In the genomic region with DNA sequence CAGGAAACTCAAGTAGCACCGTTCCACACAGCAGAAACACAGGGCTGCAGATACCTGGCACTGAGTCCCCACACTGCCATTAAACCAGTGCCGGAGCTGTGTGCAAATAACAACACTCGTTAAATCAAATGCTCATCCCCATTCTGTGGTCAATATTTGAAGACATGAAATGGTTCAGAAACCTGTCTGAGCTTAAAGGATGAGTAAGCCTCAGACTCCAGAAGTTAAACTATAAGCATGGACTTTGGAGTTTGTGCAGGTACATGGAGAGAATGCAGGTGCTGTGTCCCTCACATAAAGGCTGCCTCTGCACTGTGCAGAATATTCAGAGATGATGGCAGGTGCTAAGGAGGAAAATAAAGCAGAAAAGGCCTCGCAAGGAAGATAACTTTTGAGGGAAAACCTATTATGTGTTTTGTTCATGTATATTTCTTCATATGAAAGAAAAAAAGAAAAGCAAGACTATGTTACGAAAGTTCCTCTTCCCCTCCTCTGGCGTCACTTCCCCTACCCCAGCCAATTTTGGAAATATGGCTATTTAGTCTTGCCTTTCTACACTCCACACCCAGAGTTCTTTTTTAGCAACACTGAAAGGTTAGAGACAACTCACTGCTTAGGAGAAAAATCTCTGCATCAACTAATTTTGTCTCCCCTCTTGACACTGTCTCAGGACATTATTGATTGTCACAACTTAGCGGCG, we compare ENCODE assay signal across 1 cellular context.
TF ChIP-seq lines count a peak whose summit lies in the region.

No MANE protein-coding gene starts in this region.

TF ChIP-seq in HepG2, 621 proteins besides CTCF, POLR2A, EP300 and RAD21 (continued from another document):
- TF ChIP-seq, protein P1, sequence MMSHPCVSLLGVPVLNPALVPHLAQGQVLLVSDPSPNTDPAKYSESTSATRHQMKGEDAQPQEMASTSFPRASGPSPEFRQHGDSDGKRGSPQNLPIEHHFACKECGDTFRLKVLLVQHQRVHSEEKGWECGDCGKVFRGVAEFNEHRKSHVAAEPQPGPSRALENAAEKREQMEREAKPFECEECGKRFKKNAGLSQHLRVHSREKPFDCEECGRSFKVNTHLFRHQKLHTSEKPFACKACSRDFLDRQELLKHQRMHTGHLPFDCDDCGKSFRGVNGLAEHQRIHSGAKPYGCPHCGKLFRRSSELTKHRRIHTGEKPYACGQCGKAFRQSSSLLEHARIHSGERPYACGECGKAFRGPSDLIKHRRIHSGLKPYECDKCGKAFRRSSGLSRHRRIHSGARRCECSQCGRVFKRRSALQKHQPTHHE (CRISPR knock-in tag; IDR thresholded peaks at IDR 0.05; ENCODE audit: borderline replicate concordance): no peak
- peak; percentile 63 for TF ChIP-seq FOSL2 (CRISPR knock-in tag; IDR thresholded peaks at IDR 0.05)
- TF ChIP-seq XBP1 (CRISPR knock-in tag; IDR thresholded peaks at IDR 0.05): no peak
- TF ChIP-seq NR2F1 (CRISPR knock-in tag; IDR thresholded peaks at IDR 0.05): no peak
- no peak for TF ChIP-seq ZNF816 (CRISPR knock-in tag; IDR thresholded peaks at IDR 0.05; ENCODE audit: borderline replicate concordance)
- TF ChIP-seq LCORL (IDR thresholded peaks at IDR 0.05): no peak
- TF ChIP-seq LCORL (CRISPR knock-in tag; IDR thresholded peaks at IDR 0.05): no peak
- TF ChIP-seq ZNF451 (CRISPR knock-in tag; IDR thresholded peaks at IDR 0.05): no peak
- TF ChIP-seq ZNF160 (CRISPR knock-in tag; IDR thresholded peaks at IDR 0.05): no peak
- no peak for TF ChIP-seq ZNF567 (CRISPR knock-in tag; IDR thresholded peaks at IDR 0.05; ENCODE audit: borderline replicate concordance)
- TF ChIP-seq ZBTB8A (CRISPR knock-in tag; IDR thresholded peaks at IDR 0.05; ENCODE audit: borderline replicate concordance, low read depth): no peak
- TF ChIP-seq ERF (CRISPR knock-in tag; IDR thresholded peaks at IDR 0.05): no peak
- no peak for TF ChIP-seq ZNF468 (CRISPR knock-in tag; IDR thresholded peaks at IDR 0.05)
- TF ChIP-seq ISX (CRISPR knock-in tag; conservative IDR thresholded peaks at IDR 0.05): no peak
- no peak for TF ChIP-seq NFATC3 (CRISPR knock-in tag; IDR thresholded peaks at IDR 0.05)
- no peak for TF ChIP-seq KDM6A (CRISPR knock-in tag; IDR thresholded peaks at IDR 0.05; ENCODE audit: low read depth)
- TF ChIP-seq ZNF674 (CRISPR knock-in tag; IDR thresholded peaks at IDR 0.05; ENCODE audit: low read depth): no peak
- TF ChIP-seq NRL (CRISPR knock-in tag; IDR thresholded peaks at IDR 0.05; ENCODE audit: borderline replicate concordance): no peak
- peak; percentile 60 for TF ChIP-seq ZEB1 (IDR thresholded peaks at IDR 0.05; ENCODE audit: insufficient replicate concordance, low read depth)
- TF ChIP-seq RFX1 (IDR thresholded peaks at IDR 0.05): no peak
- TF ChIP-seq PHB2 (IDR thresholded peaks at IDR 0.05; ENCODE audit: partially characterized antibody): no peak
TF ChIP-seq in HepG2: peak in this region for 7.
